Comparison of ENCODE assay signal across 29 cellular contexts in the genomic region with DNA sequence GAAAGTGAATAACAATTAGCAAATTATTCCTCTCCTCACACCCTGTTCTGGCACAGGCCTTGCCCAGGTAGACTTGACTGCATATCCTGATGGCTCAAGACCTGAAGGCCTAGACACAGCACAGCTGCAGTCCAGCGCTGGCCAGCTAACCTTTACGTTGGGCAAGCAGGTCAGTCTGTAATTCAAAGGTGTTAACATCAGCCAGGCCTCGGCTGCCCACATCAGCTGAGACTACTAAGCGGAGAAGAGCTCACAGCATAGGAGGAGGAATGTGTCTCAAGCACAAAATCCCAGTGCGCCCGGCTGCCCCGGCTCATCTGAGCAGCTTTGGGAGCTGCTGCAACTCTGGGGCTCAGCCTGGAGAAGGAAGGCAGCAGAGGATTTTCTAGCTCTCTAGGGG. TPM values are rescaled to one million over a fixed set of nuclear protein-coding genes. Genes with fewer than 3 reads are reported as not detected.
"Had no signal": no experiment of that assay in that cellular context is flagged by ENCODE, and none has a peak within 500 bp of the region (broad histone marks: within the 10 kb centered on the region; RNA-seq: fewer than 3 reads in every experiment).

No MANE protein-coding gene starts in this region.

- H3K27ac Mint-ChIP-seq: dendritic cell treated with granulocyte-macrophage colony-stimulating factor and Interleukin-4, amounts not matched to agents 40 ng/mL and 50 ng/mL, for 4 days; effector memory CD8-positive, alpha-beta T cell; endodermal cell; mesothelial cell of epicardium had no signal

- H3K36me3 Mint-ChIP-seq: mesothelial cell of epicardium had no signal

- H3K27ac ChIP-seq: colonic mucosa, epithelial cell of prostate, esophagus squamous epithelium, gastrocnemius medialis, heart right ventricle, left ventricle myocardium inferior, lower lobe of right lung had no signal

- H3K9me3 Mint-ChIP-seq: dendritic cell treated with granulocyte-macrophage colony-stimulating factor and Interleukin-4, amounts not matched to agents 40 ng/mL and 50 ng/mL, for 4 days; effector memory CD8-positive, alpha-beta T cell; endodermal cell; mesothelial cell of epicardium had no signal

- ATAC-seq: effector memory CD8-positive, alpha-beta T cell; esophagus mucosa; gastrocnemius medialis; left colon; left lobe of liver; lower lobe of right lung; mucosa of descending colon had no signal

- H3K9me3 ChIP-seq: colonic mucosa, esophagus squamous epithelium, gastrocnemius medialis, heart right ventricle, left ventricle myocardium inferior, lower lobe of right lung, mucosa of descending colon had no signal

- H3K4me1 ChIP-seq: colonic mucosa, esophagus squamous epithelium, gastrocnemius medialis, heart right ventricle, left ventricle myocardium inferior, lower lobe of right lung had no signal

- H3K4me3 ChIP-seq: colonic mucosa, esophagus squamous epithelium, gastrocnemius medialis, heart right ventricle, left ventricle myocardium inferior, lower lobe of right lung, mucosa of descending colon had no signal

- H3K36me3 ChIP-seq: colonic mucosa, esophagus squamous epithelium, gastrocnemius medialis, heart right ventricle, left ventricle myocardium inferior, lower lobe of right lung had no signal

- FAIRE-seq: endometrium, islet of Langerhans, keratinocyte had no signal

- H3K27me3 ChIP-seq: colonic mucosa, gastrocnemius medialis had no signal

- H3K4me3 Mint-ChIP-seq: dendritic cell treated with granulocyte-macrophage colony-stimulating factor and Interleukin-4, amounts not matched to agents 40 ng/mL and 50 ng/mL, for 4 days; effector memory CD8-positive, alpha-beta T cell; endodermal cell; mesothelial cell of epicardium had no signal

- DNase-seq: colonic mucosa; cortex of kidney; effector CD8-positive, alpha-beta T cell; effector memory CD8-positive, alpha-beta T cell; endodermal cell; erythroblast; esophagus squamous epithelium; foreskin fibroblast; foreskin melanocyte; gastrocnemius medialis; glutamatergic neuron; head of caudate nucleus; heart right ventricle; hippocampal formation; kidney glomerular epithelial cell; left colon; left ventricle myocardium inferior; lower lobe of right lung; mesenchymal stem cell; mucosa of descending colon had no signal

- H3K4me1 Mint-ChIP-seq: endodermal cell, mesothelial cell of epicardium had no signal

RNA-seq across cellular contexts. Expression of a gene that starts 33.5 kb away (rescaled TPM):
- total RNA-seq: chondrocyte, colonic mucosa, esophagus mucosa, left colon, left ventricle myocardium inferior had no signal
- polyA plus RNA-seq: keratinocyte had no signal
